24 cellular contexts compared by ENCODE assay signal in genomic region chr3:12421132-12421531, GRCh38.
"Had no signal": no experiment of that assay in that cellular context is flagged by ENCODE, and none has a peak within 500 bp of the region (broad histone marks: within the 10 kb centered on the region; RNA-seq: fewer than 3 reads in every experiment).

No MANE protein-coding gene starts in this region.

- H3K27ac Mint-ChIP-seq: activated CD4-positive, alpha-beta T cell treated with anti-CD3 and anti-CD28 coated beads, Interleukin-2, amount 10 ng/mL, durations not matched to agents 24 days and 14 days; activated CD8-positive, alpha-beta memory T cell treated with anti-CD3 and anti-CD28 coated beads, Interleukin-2, amount 10 ng/mL, durations not matched to agents 7 days and 5 days; activated CD8-positive, alpha-beta T cell treated with anti-CD3 and anti-CD28 coated beads for 36 hours; dendritic cell treated with granulocyte-macrophage colony-stimulating factor and Interleukin-4, amounts not matched to agents 40 ng/mL and 50 ng/mL, for 4 days; naive thymus-derived CD8-positive, alpha-beta T cell had no signal

- ATAC-seq: activated CD8-positive, alpha-beta memory T cell treated with anti-CD3 and anti-CD28 coated beads, Interleukin-2, amount 10 ng/mL, durations not matched to agents 7 days and 5 days; activated CD8-positive, alpha-beta T cell treated with anti-CD3 and anti-CD28 coated beads for 36 hours; body of pancreas; heart right ventricle; left lobe of liver; lower lobe of right lung; naive thymus-derived CD8-positive, alpha-beta T cell; psoas muscle had no signal

- H3K9me3 ChIP-seq: body of pancreas, heart right ventricle, lower lobe of right lung, ovary, psoas muscle, right atrium auricular region, thyroid gland had no signal

- DNase-seq: activated CD4-positive, alpha-beta T cell treated with anti-CD3 and anti-CD28 coated beads, Interleukin-2, amount 10 ng/mL, durations not matched to agents 24 days and 14 days; activated CD8-positive, alpha-beta memory T cell treated with anti-CD3 and anti-CD28 coated beads, Interleukin-2, amount 10 ng/mL, durations not matched to agents 7 days and 5 days; activated gamma-delta T cell; activated naive CD4-positive, alpha-beta T cell treated with anti-CD3 and anti-CD28 coated beads, Interleukin-2, amount 50 U/mL, for 16 hours; activated T-cell treated with anti-CD3 and anti-CD28 coated beads for 4 hours; anterior cingulate cortex; body of pancreas; effector CD4-positive, alpha-beta T cell; heart right ventricle; islet precursor cell; lower lobe of right lung; naive thymus-derived CD8-positive, alpha-beta T cell; ovary; psoas muscle; stimulated activated CD4-positive, alpha-beta T cell treated with anti-CD3 and anti-CD28 coated beads, Interleukin-12 subunit alpha, Interleukin-12 subunit beta, amount 100 ng/mL, for 4 hours; stimulated activated CD4-positive, alpha-beta T cell treated with anti-CD3 and anti-CD28 coated beads, Interleukin-4, amount 100 ng/mL, for 4 hours; substantia nigra had no signal

- H3K27me3 ChIP-seq: body of pancreas, cardiac muscle cell, heart right ventricle, ovary, right atrium auricular region, thyroid gland had no signal

- H3K4me3 Mint-ChIP-seq: activated CD4-positive, alpha-beta T cell treated with anti-CD3 and anti-CD28 coated beads, Interleukin-2, amount 10 ng/mL, durations not matched to agents 24 days and 14 days; activated CD8-positive, alpha-beta memory T cell treated with anti-CD3 and anti-CD28 coated beads, Interleukin-2, amount 10 ng/mL, durations not matched to agents 7 days and 5 days; activated CD8-positive, alpha-beta T cell treated with anti-CD3 and anti-CD28 coated beads for 36 hours; activated naive CD8-positive, alpha-beta T cell treated with anti-CD3 and anti-CD28 coated beads, Interleukin-2, amount 50 U/mL, for 24 hours; dendritic cell treated with granulocyte-macrophage colony-stimulating factor and Interleukin-4, amounts not matched to agents 40 ng/mL and 50 ng/mL, for 4 days; naive thymus-derived CD8-positive, alpha-beta T cell had no signal

- H3K27me3 Mint-ChIP-seq: dendritic cell treated with granulocyte-macrophage colony-stimulating factor and Interleukin-4, amounts not matched to agents 40 ng/mL and 50 ng/mL, for 4 days had no signal

- H3K9me3 Mint-ChIP-seq: activated CD4-positive, alpha-beta T cell treated with anti-CD3 and anti-CD28 coated beads, Interleukin-2, amount 10 ng/mL, durations not matched to agents 24 days and 14 days; activated CD8-positive, alpha-beta T cell treated with anti-CD3 and anti-CD28 coated beads for 36 hours; activated naive CD8-positive, alpha-beta T cell treated with anti-CD3 and anti-CD28 coated beads, Interleukin-2, amount 50 U/mL, for 24 hours; dendritic cell treated with granulocyte-macrophage colony-stimulating factor and Interleukin-4, amounts not matched to agents 40 ng/mL and 50 ng/mL, for 4 days; naive thymus-derived CD8-positive, alpha-beta T cell had no signal

- H3K36me3 ChIP-seq: cardiac muscle cell, heart right ventricle, lower lobe of right lung, ovary, right atrium auricular region, thyroid gland had no signal

- H3K36me3 Mint-ChIP-seq: activated CD8-positive, alpha-beta memory T cell treated with anti-CD3 and anti-CD28 coated beads, Interleukin-2, amount 10 ng/mL, durations not matched to agents 7 days and 5 days; naive thymus-derived CD8-positive, alpha-beta T cell had no signal

- H3K4me3 ChIP-seq: body of pancreas, cardiac muscle cell, heart right ventricle, lower lobe of right lung, ovary, psoas muscle, right atrium auricular region, thyroid gland had no signal

- H3K27ac ChIP-seq: body of pancreas, cardiac muscle cell, heart right ventricle, lower lobe of right lung, ovary, psoas muscle, right atrium auricular region, thyroid gland had no signal
